In genomic region chr12:20643822-20644221, GRCh38 we compare ENCODE assay signal across 32 cellular contexts. TPM values are rescaled to one million over a fixed set of nuclear protein-coding genes. Genes with fewer than 3 reads are reported as not detected.
"Had no signal": no experiment of that assay in that cellular context is flagged by ENCODE, and none has a peak within 500 bp of the region (broad histone marks: within the 10 kb centered on the region; RNA-seq: fewer than 3 reads in every experiment).

No MANE protein-coding gene starts in this region.

- H3K27ac ChIP-seq: cardiac muscle cell, WERI-Rb-1 had no signal

- H3K27me3 ChIP-seq: ascending aorta, cardiac muscle cell had no signal

- H3K9me3 ChIP-seq: ascending aorta had no signal

- DNase-seq: activated CD4-positive, alpha-beta memory T cell treated with anti-CD3 and anti-CD28 coated beads, Interleukin-2, amount 10 ng/mL, durations not matched to agents 7 days and 5 days; activated CD4-positive, alpha-beta T cell treated with anti-CD3 and anti-CD28 coated beads for 1 hour; activated CD4-positive, alpha-beta T cell treated with anti-CD3 and anti-CD28 coated beads for 36 hours; activated CD4-positive, alpha-beta T cell treated with anti-CD3 and anti-CD28 coated beads for 48 hours; activated CD4-positive, alpha-beta T cell treated with anti-CD3 and anti-CD28 coated beads, Interleukin-2, amount 10 ng/mL, durations not matched to agents 7 days and 5 days; activated CD4-positive, alpha-beta T cell treated with anti-CD3 and anti-CD28 coated beads, Interleukin-2, amount 50 U/mL, for 48 hours; activated CD4-positive, CD25-positive, alpha-beta regulatory T cell; activated CD8-positive, alpha-beta memory T cell treated with anti-CD3 and anti-CD28 coated beads for 24 hours; activated CD8-positive, alpha-beta memory T cell treated with anti-CD3 and anti-CD28 coated beads, Interleukin-2, amount 10 ng/mL, durations not matched to agents 7 days and 5 days; activated CD8-positive, alpha-beta memory T cell treated with anti-CD3 and anti-CD28 coated beads, Interleukin-2, amount 50 U/mL, for 48 hours; activated CD8-positive, alpha-beta T cell treated with anti-CD3 and anti-CD28 coated beads, Interleukin-2, amount 10 ng/mL, durations not matched to agents 7 days and 5 days; activated effector memory CD4-positive, alpha-beta T cell treated with Interleukin-2 at 50 U/mL for 16 hours; activated gamma-delta T cell; activated naive CD4-positive, alpha-beta T cell treated with anti-CD3 and anti-CD28 coated beads, Interleukin-2, amount 10 ng/mL, durations not matched to agents 7 days and 5 days; activated naive CD4-positive, alpha-beta T cell treated with Interleukin-2 at 50 U/mL for 16 hours; activated naive CD8-positive, alpha-beta T cell treated with anti-CD3 and anti-CD28 coated beads, Interleukin-2, amount 10 ng/mL, durations not matched to agents 7 days and 5 days; activated naive CD8-positive, alpha-beta T cell treated with anti-CD3 and anti-CD28 coated beads, Interleukin-2, amount 50 U/mL, for 24 hours; activated T-cell treated with anti-CD3 and anti-CD28 coated beads, Interleukin-2, amount 50 U/mL, for 24 hours; activated T-cell treated with anti-CD3 and anti-CD28 coated beads, Interleukin-2, amount 50 U/mL, for 48 hours; amygdala; anterior cingulate cortex; central memory CD4-positive, alpha-beta T cell; T-helper 1 cell; T-helper 2 cell; T-helper 9 cell; WERI-Rb-1 had no signal

- H3K4me3 ChIP-seq: ascending aorta, cardiac muscle cell had no signal

- ATAC-seq: activated CD4-positive, alpha-beta T cell treated with anti-CD3 and anti-CD28 coated beads for 36 hours; activated CD4-positive, CD25-positive, alpha-beta regulatory T cell treated with anti-CD3 and anti-CD28 coated beads, Interleukin-2, amount 50 U/mL, for 24 hours; activated CD8-positive, alpha-beta memory T cell treated with anti-CD3 and anti-CD28 coated beads, Interleukin-2, amount 10 ng/mL, durations not matched to agents 7 days and 5 days; activated CD8-positive, alpha-beta T cell treated with anti-CD3 and anti-CD28 coated beads, Interleukin-2, amount 10 ng/mL, durations not matched to agents 7 days and 5 days; activated naive CD8-positive, alpha-beta T cell treated with anti-CD3 and anti-CD28 coated beads, Interleukin-2, amount 50 U/mL, for 24 hours; WTC11 had no signal

- H3K36me3 ChIP-seq: ascending aorta, cardiac muscle cell, WERI-Rb-1 had no signal

- H3K4me1 ChIP-seq: ascending aorta had no signal

RNA-seq across cellular contexts. Expression of gene SLCO1C1, which starts 51.3 kb away (rescaled TPM):
- total RNA-seq: activated CD4-positive, alpha-beta memory T cell treated with anti-CD3 and anti-CD28 coated beads, Interleukin-2, amount 10 ng/mL, durations not matched to agents 7 days and 5 days; activated CD4-positive, alpha-beta T cell treated with anti-CD3 and anti-CD28 coated beads for 36 hours; activated CD4-positive, alpha-beta T cell treated with anti-CD3 and anti-CD28 coated beads, Interleukin-2, amount 10 ng/mL, durations not matched to agents 7 days and 5 days; activated CD8-positive, alpha-beta memory T cell treated with anti-CD3 and anti-CD28 coated beads, Interleukin-2, amount 10 ng/mL, durations not matched to agents 7 days and 5 days; activated CD8-positive, alpha-beta T cell treated with anti-CD3 and anti-CD28 coated beads, Interleukin-2, amount 10 ng/mL, durations not matched to agents 7 days and 5 days; activated naive CD8-positive, alpha-beta T cell treated with anti-CD3 and anti-CD28 coated beads, Interleukin-2, amount 10 ng/mL, durations not matched to agents 7 days and 5 days; activated T-helper 2 cell treated with anti-CD3 and anti-CD28 coated beads, Interferon-gamma antibody, Interleukin-2, Interleukin-4, amounts not matched to agents 10 μg/mL and 5 μg/mL and 100 μg/mL, durations not matched to agents 14 hours and 24 hours and 36 hours; ascending aorta; bronchial epithelial cell; cardiac muscle cell; WTC11 had no signal
